1 cellular context compared by ENCODE assay signal in genomic region chr12:27733052-27733656, GRCh38.
TF ChIP-seq lines count a peak whose summit lies in the region.

No MANE protein-coding gene starts in this region.

TF ChIP-seq in GM12878, 131 proteins besides CTCF, POLR2A, EP300 and RAD21:
- no peak for TF ChIP-seq TBL1XR1 (IDR thresholded peaks at IDR 0.05; ENCODE audit: low read depth, low read length)
- no peak for TF ChIP-seq PML (IDR thresholded peaks at IDR 0.05; ENCODE audit: low read length)
- 0 out of 2 replicates have a peak, but pooled peaks have one; percentile 10 for TF ChIP-seq YY1 (IDR thresholded peaks at IDR 0.05; ENCODE audit: low read depth, low read length)
- TF ChIP-seq, protein P1, sequence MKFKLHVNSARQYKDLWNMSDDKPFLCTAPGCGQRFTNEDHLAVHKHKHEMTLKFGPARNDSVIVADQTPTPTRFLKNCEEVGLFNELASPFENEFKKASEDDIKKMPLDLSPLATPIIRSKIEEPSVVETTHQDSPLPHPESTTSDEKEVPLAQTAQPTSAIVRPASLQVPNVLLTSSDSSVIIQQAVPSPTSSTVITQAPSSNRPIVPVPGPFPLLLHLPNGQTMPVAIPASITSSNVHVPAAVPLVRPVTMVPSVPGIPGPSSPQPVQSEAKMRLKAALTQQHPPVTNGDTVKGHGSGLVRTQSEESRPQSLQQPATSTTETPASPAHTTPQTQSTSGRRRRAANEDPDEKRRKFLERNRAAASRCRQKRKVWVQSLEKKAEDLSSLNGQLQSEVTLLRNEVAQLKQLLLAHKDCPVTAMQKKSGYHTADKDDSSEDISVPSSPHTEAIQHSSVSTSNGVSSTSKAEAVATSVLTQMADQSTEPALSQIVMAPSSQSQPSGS (IDR thresholded peaks at IDR 0.05; ENCODE audit: low read length): no peak
- peak; percentile 91 for TF ChIP-seq SMC3 (IDR thresholded peaks at IDR 0.05; ENCODE audit: borderline replicate concordance, low read length)
- TF ChIP-seq SUPT20H (IDR thresholded peaks at IDR 0.05; ENCODE audit: borderline replicate concordance, control insufficient read depth, low read depth, low read length): no peak
TF ChIP-seq in GM12878: peak in this region for 2.
